ENCODE assay signal across 28 cellular contexts in the genomic region with DNA sequence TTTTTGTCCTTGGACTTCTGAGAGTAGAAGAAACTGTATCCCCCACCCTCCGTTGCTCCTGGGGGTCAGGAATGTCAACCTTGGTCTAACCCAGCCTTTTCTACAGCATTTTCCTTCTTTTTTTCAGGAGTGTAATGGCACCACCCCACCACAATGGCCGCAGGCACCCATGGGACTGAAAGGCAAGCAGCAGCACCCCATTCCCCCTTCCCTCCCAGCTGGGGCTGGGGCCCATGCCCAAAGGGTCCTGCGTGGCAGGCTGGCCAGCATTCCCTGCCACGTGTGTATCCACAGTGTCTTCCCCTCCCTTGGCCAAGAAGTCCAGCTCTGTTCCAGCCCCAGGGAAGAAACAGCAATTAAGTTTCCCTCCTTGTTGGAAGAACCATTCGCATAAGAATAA.
"Had no signal": no experiment of that assay in that cellular context is flagged by ENCODE, and none has a peak within 500 bp of the region (broad histone marks: within the 10 kb centered on the region; RNA-seq: fewer than 3 reads in every experiment).

No MANE protein-coding gene starts in this region.

- H3K4me1 ChIP-seq: pancreas, prostate gland, right atrium auricular region, right lobe of liver, sigmoid colon, suprapubic skin, testis, tibial artery, transverse colon, upper lobe of right lung had no signal

- ATAC-seq: naive thymus-derived CD8-positive, alpha-beta T cell; natural killer cell treated with Interleukin-12 subunit alpha and Interleukin-12 subunit beta and Interleukin-15 and Interleukin-18, amount 100 ng/mL, for 72 hours; pancreas; right lobe of liver; stimulated activated memory B cell treated with anti-CD40 and anti-IgM and Interleukin-4, amounts not matched to agents 10 μg/mL and 1 μg/mL and 100 μg/mL, for 72 hours; stimulated activated naive CD8-positive, alpha-beta T cell treated with anti-CD3 and anti-CD28 coated beads, Interleukin-15, amount 100 ng/mL, for 72 hours; stimulated activated naive CD8-positive, alpha-beta T cell treated with anti-CD3 and anti-CD28 coated beads, Interleukin-15, Interleukin-2, amounts not matched to agents 100 U/mL and 50 U/mL, for 24 hours; upper lobe of right lung had no signal

- H3K9me3 ChIP-seq: neutrophil, pancreas, prostate gland, right lobe of liver, sigmoid colon, suprapubic skin, testis, tibial artery, upper lobe of right lung had no signal

- FAIRE-seq: pancreas, small intestine had no signal

- H3K4me3 ChIP-seq: pancreas, prostate gland, right atrium auricular region, right lobe of liver, sigmoid colon, suprapubic skin, testis, tibial artery, transverse colon, upper lobe of right lung, uterus had no signal

- H3K27me3 ChIP-seq: neutrophil, pancreas, right atrium auricular region, right lobe of liver, sigmoid colon, suprapubic skin, testis, tibial artery, transverse colon, upper lobe of right lung, uterus had no signal

- DNase-seq: naive thymus-derived CD8-positive, alpha-beta T cell; nephron progenitor cell; nucleus accumbens; pancreas; retina; right lobe of liver; sigmoid colon; small intestine; stimulated activated CD4-positive, alpha-beta T cell treated with anti-CD3 and anti-CD28 coated beads, Interleukin-15, amount 100 ng/mL, for 24 hours; stimulated activated CD4-positive, alpha-beta T cell treated with anti-CD3 and anti-CD28 coated beads, Interleukin-2, amount 100 ng/mL, for 24 hours; stimulated activated CD4-positive, alpha-beta T cell treated with anti-CD3 and anti-CD28 coated beads, Interleukin-2, amount 100 ng/mL, for 48 hours; stimulated activated CD4-positive, alpha-beta T cell treated with anti-CD3 and anti-CD28 coated beads, Interleukin-4, amount 100 ng/mL, for 4 hours; stimulated activated CD8-positive, alpha-beta memory T cell treated with anti-CD3 and anti-CD28 coated beads, Interleukin-4, amount 100 ng/mL, for 48 hours; stimulated activated naive CD4-positive, alpha-beta T cell; stimulated activated naive CD8-positive, alpha-beta T cell treated with anti-CD3 and anti-CD28 coated beads, Interleukin-15, amount 100 ng/mL, for 72 hours; stimulated activated naive CD8-positive, alpha-beta T cell treated with anti-CD3 and anti-CD28 coated beads, Interleukin-15, Interleukin-2, amounts not matched to agents 100 U/mL and 50 U/mL, for 24 hours; substantia nigra; testis; tibial artery; transverse colon; upper lobe of right lung; uterus had no signal

- H3K27ac ChIP-seq: neutrophil, pancreas, prostate gland, right atrium auricular region, right lobe of liver, sigmoid colon, suprapubic skin, testis, tibial artery, transverse colon, upper lobe of right lung, uterus had no signal

- H3K36me3 ChIP-seq: neutrophil, pancreas, prostate gland, right atrium auricular region, right lobe of liver, sigmoid colon, suprapubic skin, tibial artery, transverse colon, upper lobe of right lung, uterus had no signal
